Comparison of ENCODE assay signal across 10 cellular contexts in genomic region chr11:74462009-74462408, GRCh38. TPM values are rescaled to one million over a fixed set of nuclear protein-coding genes. Genes with fewer than 3 reads are reported as not detected.
DNase-seq lines count a peak whose midpoint lies in the region; ATAC-seq, FAIRE-seq and TF ChIP-seq lines count a peak whose summit lies in the region.
"Had no signal": no experiment of that assay in that cellular context is flagged by ENCODE, and none has a peak within 500 bp of the region (broad histone marks: within the 10 kb centered on the region; RNA-seq: fewer than 3 reads in every experiment).

No MANE protein-coding gene starts in this region.

- TF ChIP-seq RAD21 in K562 (CRISPR knock-in tag; conservative IDR thresholded peaks at IDR 0.05 in 1 of 2, IDR thresholded peaks at IDR 0.05 in 1 of 2) = peak in 1 of 2 experiments; percentile 18; a peak in 1 of 4 replicates

- H3K27me3 ChIP-seq in H9 (ENCODE audit: insufficient read depth, low read length) (no peaks in the 10 kb centered on the region), K562 (ENCODE audit: control insufficient read depth in 2 of 2, insufficient read depth in 2 of 2, low read length in 2 of 2) (no peaks in the 10 kb centered on the region)

- H4K5ac ChIP-seq in H9 (ENCODE audit: insufficient read length, low read depth, low read length) = no peak overlapping the region

- peaks cover 15% of the 10 kb centered on the region for H3K27me3 Mint-ChIP-seq in H9 (ENCODE audit: low read depth)
- peaks cover 25 to 28% of the 10 kb centered on the region in 2 donors for H3K27me3 Mint-ChIP-seq in stimulated activated naive B cell treated with anti-CD40 and anti-IgM and Interleukin-4, amounts not matched to agents 10 μg/mL and 1 μg/mL and 100 μg/mL, for 72 hours

- H2AFZ ChIP-seq in H9 (ENCODE audit: low read length) = no peak overlapping the region
- peak overlapping the region; percentile 84 for H2AFZ ChIP-seq in K562 (ENCODE audit: low read depth, low read length)

- no peak overlapping the region for H3K27ac ChIP-seq in H9 (ENCODE audit: insufficient read length, low read depth, low read length)
- peak overlapping the region; percentile 72 for H3K27ac ChIP-seq in K562 (ENCODE audit: extremely low read depth, low read depth, low read length)
- H3K27ac ChIP-seq in kidney (ENCODE audit: low read depth in 2 of 2, low read length in 2 of 2) = peak overlapping the region; percentile 27 to 56

- H4K20me1 ChIP-seq in H9 (ENCODE audit: control insufficient read depth, insufficient read depth, insufficient read length) = no peaks in the 10 kb centered on the region
- H4K20me1 ChIP-seq in K562 (replicated peaks; ENCODE audit: control insufficient read depth, insufficient read depth, low read length) = no peaks in the 10 kb centered on the region

- H3K4me3 Mint-ChIP-seq in H9 = no peak overlapping the region
- no peak overlapping the region for H3K4me3 Mint-ChIP-seq in stimulated activated naive B cell treated with anti-CD40 and anti-IgM and Interleukin-4, amounts not matched to agents 10 μg/mL and 1 μg/mL and 100 μg/mL, for 72 hours
- H3K4me3 Mint-ChIP-seq: T-helper 1 cell treated with Interleukin-12 subunit alpha and Interleukin-12 subunit beta and Interleukin-4 antibody, amounts not matched to agents 30 μg/mL and 1 μg/mL, for 36 hours had no signal

- H3K79me1 ChIP-seq in H9 (ENCODE audit: insufficient read depth, low read depth, low read length, poor library complexity, severe bottlenecking) = no peaks in the 10 kb centered on the region

- no peak overlapping the region for H2BK120ac ChIP-seq in H9 (ENCODE audit: low read depth, low read length, poor library complexity, severe bottlenecking)

- H2BK5ac ChIP-seq in H9 (ENCODE audit: insufficient read length, low read length) = no peak overlapping the region

- no peak overlapping the region for H4K91ac ChIP-seq in H9 (ENCODE audit: insufficient read length, low read depth, low read length)

- H3K14ac ChIP-seq in H9 (ENCODE audit: insufficient read depth, low read length) = no peak overlapping the region

- H2BK12ac ChIP-seq in H9 (ENCODE audit: insufficient read length, low read depth, low read length) = no peak overlapping the region

- no peaks in the 10 kb centered on the region; a peak in 2 of 7 replicates for H3K36me3 Mint-ChIP-seq in H9 (ENCODE audit: insufficient read depth in 1 of 3, low read depth in 3 of 3)
- no peaks in the 10 kb centered on the region for H3K36me3 Mint-ChIP-seq in stimulated activated naive B cell treated with anti-CD40 and anti-IgM and Interleukin-4, amounts not matched to agents 10 μg/mL and 1 μg/mL and 100 μg/mL, for 72 hours
- H3K36me3 Mint-ChIP-seq: naive B cell had no signal

- H2AK5ac ChIP-seq in H9 (ENCODE audit: insufficient read length, low read length) = no peak overlapping the region

- H4K8ac ChIP-seq in H9 (replicated peaks; ENCODE audit: insufficient read length, low read depth, low read length) = no peak overlapping the region

- peak overlapping the region; percentile 32 for H3K4me3 ChIP-seq in K562
- H3K4me3 ChIP-seq in kidney (ENCODE audit: low read length in 2 of 2) = peak overlapping the region; percentile 31 to 51
- H3K4me3 ChIP-seq in skeletal muscle cell (ENCODE audit: low read depth, low read length) = peak overlapping the region; percentile 11

- H2BK15ac ChIP-seq in H9 (ENCODE audit: low read depth, low read length) = no peak overlapping the region

- H3K36me3 ChIP-seq in K562 (ENCODE audit: control insufficient read depth, insufficient read depth, low read length) (peaks cover 2% of the 10 kb centered on the region; the same call in 1 of the 3 replicates), kidney (ENCODE audit: control insufficient read depth in 1 of 2, insufficient read depth in 2 of 2, low read length in 2 of 2) (peaks cover 7 to 21% of the 10 kb centered on the region in 2 donors)

- WGBS in H9 (ENCODE audit: extremely low coverage, insufficient read length, low lambda C conversion rate) = no CpG with 5 or more reads among the region's 2 CpGs
- WGBS in K562 (ENCODE audit: insufficient coverage, low coverage, missing lambda C conversion rate) = 31% methylated on average over 2 of the region's 2 CpGs

- H3K9me3 ChIP-seq in H9 (ENCODE audit: control insufficient read depth, low read depth, low read length) (no peaks in the 10 kb centered on the region), K562 (replicated peaks; ENCODE audit: control insufficient read depth, insufficient read depth, low read depth, low read length) (no peaks in the 10 kb centered on the region), kidney (ENCODE audit: control insufficient read depth in 1 of 2, low read length in 2 of 2) (no peaks in the 10 kb centered on the region)

- BruUV-seq in K562 (replicated peaks; lab: Mats Ljungman, UMichigan) = no TSS peak

- intact Hi-C loops in K562 (cut with micrococcal nuclease) (no loop called here), kidney (cut with DNase I) (no loop called here)

- CTCF ChIA-PET in K562 (lab: Yijun Ruan, JAX; ENCODE audit: low intra/inter-chr PET ratio) = interaction anchor here (0.6 kb wide), 1 partner anchor 103 kb away, joined by 4 read pairs; no protein-coding TSS in a partner anchor

- H3K18ac ChIP-seq in H9 (ENCODE audit: insufficient read length, low read depth, low read length) = no peak overlapping the region

- H3K23me2 ChIP-seq in H9 (ENCODE audit: insufficient read length, low read depth, low read length, poor library complexity, severe bottlenecking) = no peaks in the 10 kb centered on the region

- in situ Hi-C loops in K562 (cut with MboI) = loop anchor here (5.0 to 10.0 kb wide), 2 partner anchors 120 to 857 kb away; no protein-coding TSS in a partner anchor

- TF ChIP-seq EP300 in K562 (IDR thresholded peaks at IDR 0.05; ENCODE audit: low read length) = no peak

- no peak overlapping the region for H3T11ph ChIP-seq in H9 (ENCODE audit: low read length)

- H3K56ac ChIP-seq in H9 (ENCODE audit: insufficient read length, low read depth, low read length) = no peak overlapping the region

- H3K9ac ChIP-seq in H9 (ENCODE audit: extremely low read depth, insufficient read length, low read length) (no peak overlapping the region), K562 (ENCODE audit: insufficient read depth in 1 of 2, low read depth in 2 of 2, low read length in 2 of 2) (peak overlapping the region; percentile 67 to 84; a peak in 3 of 4 replicates), kidney (ENCODE audit: low read length in 2 of 2) (no peak overlapping the region)

- POLR2A ChIA-PET in K562 (lab: Yijun Ruan, JAX) = interaction anchor here (1.2 to 3.2 kb wide), 3 partner anchors 12 to 31 kb away, joined by 3 to 8 read pairs (median 5); no protein-coding TSS in a partner anchor

- no peak overlapping the region for H2BK20ac ChIP-seq in H9 (ENCODE audit: low read depth, low read length, poor library complexity, severe bottlenecking)

- TF ChIP-seq CTCF in H9 (conservative IDR thresholded peaks at IDR 0.05) = no peak
- TF ChIP-seq CTCF in K562 (IDR thresholded peaks at IDR 0.05 in 2 of 3, conservative IDR thresholded peaks at IDR 0.05 in 1 of 3; ENCODE audit: insufficient read depth in 2 of 3, low read depth in 1 of 3, low read length in 3 of 3) = no peak
- no peak for TF ChIP-seq CTCF in kidney (IDR thresholded peaks at IDR 0.05; ENCODE audit: borderline replicate concordance, extremely low read depth, insufficient read depth)

- H3K79me2 ChIP-seq in H9 (ENCODE audit: insufficient read depth, low read length) (no peaks in the 10 kb centered on the region), K562 (ENCODE audit: control insufficient read depth, insufficient read depth, low read length) (peaks cover 10% of the 10 kb centered on the region; the same call in 1 of the 3 replicates)

- H3K4me1 ChIP-seq in H9 (ENCODE audit: insufficient read depth, low read length) (no peaks in the 10 kb centered on the region), K562 (replicated peaks in 1 of 2; ENCODE audit: control insufficient read depth in 2 of 2, insufficient read depth in 2 of 2, low read length in 2 of 2) (peaks cover 37 to 52% of the 10 kb centered on the region in 2 experiments), kidney (ENCODE audit: control insufficient read depth in 1 of 2, insufficient read depth in 1 of 2, low read depth in 1 of 2, low read length in 2 of 2) (peaks cover 13 to 27% of the 10 kb centered on the region in 2 donors)

- H3K23ac ChIP-seq in H9 (ENCODE audit: insufficient read length, low read depth, low read length) = no peak overlapping the region

- ATAC-seq in K562 = peak; percentile 87
- ATAC-seq in HG03196 (IDR thresholded peaks at IDR 0.05; ENCODE audit: unreplicated experiment) = no peak
- no peak for ATAC-seq in GM19452 (IDR thresholded peaks at IDR 0.05; ENCODE audit: unreplicated experiment)
- ATAC-seq in stimulated activated naive B cell treated with anti-CD40 and anti-IgM and Interleukin-4, amounts not matched to agents 10 μg/mL and 1 μg/mL and 100 μg/mL, for 72 hours (replicated peaks) = no peak

- H3K4me2 ChIP-seq in H9 (ENCODE audit: insufficient read depth, insufficient read length, low read length) = no peak overlapping the region
- peak overlapping the region; percentile 67 for H3K4me2 ChIP-seq in K562 (ENCODE audit: insufficient read depth, low read length)

- peak overlapping the region in 2 of 3 experiments; percentile 77 to 88; a peak in 2 of 7 replicates for H3K27ac Mint-ChIP-seq in H9
- no peak overlapping the region for H3K27ac Mint-ChIP-seq in stimulated activated naive B cell treated with anti-CD40 and anti-IgM and Interleukin-4, amounts not matched to agents 10 μg/mL and 1 μg/mL and 100 μg/mL, for 72 hours
- H3K27ac Mint-ChIP-seq: naive B cell; T-helper 1 cell treated with Interleukin-12 subunit alpha and Interleukin-12 subunit beta and Interleukin-4 antibody, amounts not matched to agents 30 μg/mL and 1 μg/mL, for 36 hours had no signal

- H3K4ac ChIP-seq in H9 (ENCODE audit: low read depth, low read length) = no peak overlapping the region

- H3K9me3 Mint-ChIP-seq in H9 = no peaks in the 10 kb centered on the region
- no peaks in the 10 kb centered on the region for H3K9me3 Mint-ChIP-seq in stimulated activated naive B cell treated with anti-CD40 and anti-IgM and Interleukin-4, amounts not matched to agents 10 μg/mL and 1 μg/mL and 100 μg/mL, for 72 hours
- H3K9me3 Mint-ChIP-seq: T-helper 1 cell treated with Interleukin-12 subunit alpha and Interleukin-12 subunit beta and Interleukin-4 antibody, amounts not matched to agents 30 μg/mL and 1 μg/mL, for 36 hours had no signal

- DNase-seq in H9 (no peak), K562 (ENCODE audit: extremely low read depth in 1 of 4, low spot score in 3 of 4) (peak; percentile 58 to 84 (median 70)), kidney (peak; percentile 93), skeletal muscle cell (ENCODE audit: low read depth) (no peak), cerebellar cortex (ENCODE audit: low spot score) (no peak)
- no peak for DNase-seq in stimulated activated naive B cell treated with anti-CD40 and anti-IgM and Interleukin-4, amounts not matched to agents 10 μg/mL and 1 μg/mL and 100 μg/mL, for 72 hours
- DNase-seq: naive B cell had no signal

- peaks cover 15 to 23% of the 10 kb centered on the region in 2 experiments for H3K4me1 Mint-ChIP-seq in H9
- no peaks in the 10 kb centered on the region for H3K4me1 Mint-ChIP-seq in stimulated activated naive B cell treated with anti-CD40 and anti-IgM and Interleukin-4, amounts not matched to agents 10 μg/mL and 1 μg/mL and 100 μg/mL, for 72 hours

- no peaks in the 10 kb centered on the region for H3K9me1 ChIP-seq in K562 (ENCODE audit: control insufficient read depth, insufficient read depth, low read length)

- TF ChIP-seq POLR2A in K562 (conservative IDR thresholded peaks at IDR 0.05) = no peak

- FAIRE-seq in K562 (lab: Jason Lieb, UNC) = peak; percentile 56
- no peak for FAIRE-seq in kidney (lab: Jason Lieb, UNC)

RNA-seq across cellular contexts. Expression of gene KCNE3, which starts 5.3 kb away (rescaled TPM):
- total RNA-seq in H9 (2021) (4.9 and 5.6 TPM in 2 replicates), K562 (2014; rRNA removed) (6.8 and 7.2 TPM in 2 replicates), K562 (2014; rRNA removed; fragmentation: Illumina TruSeq; extraction: Trizol) (7.0 and 8.0 TPM in 2 replicates), K562 (2015; rRNA removed; fragmentation: Illumina TruSeq; extraction: Trizol) (5.2 and 5.7 TPM in 2 replicates), K562 (2021) (5.9 and 6.2 TPM in 2 replicates), kidney (19.2 TPM)
- total RNA-seq in K562 (2011; cell fraction: chromatin; rRNA removed; ENCODE audit: low replicate concordance) = 2.7 and 3.5 TPM in 2 replicates
- total RNA-seq in K562 (2011; cell fraction: nucleolus; rRNA removed) = 1.7 and 3.3 TPM in 2 replicates
- total RNA-seq in K562 (2011; cell fraction: nucleoplasm; rRNA removed) = 3.2 and 3.9 TPM in 2 replicates
- polyA plus RNA-seq in K562 (2011; rRNA removed) (2.0 and 2.4 TPM in 2 replicates), K562 (2014; fragmentation: Illumina TruSeq; extraction: Trizol) (7.9 and 8.4 TPM in 2 replicates), K562 (2014; fragmentation: Nextera tagmentation; extraction: Ambion mirVana) (1 to 10 TPM; 1.6 to 2.3 TPM), K562 (2014; rRNA removed) (8.7 and 9.9 TPM in 2 replicates), kidney (ENCODE audit: insufficient read depth, low read depth, low replicate concordance) (15.9 TPM)
- polyA plus RNA-seq in K562 (2011; cell fraction: cytosol; rRNA removed) = 1.8 and 3.4 TPM in 2 replicates
- polyA plus RNA-seq in K562 (2011; cell fraction: nucleus; rRNA removed) = 2.1 and 2.6 TPM in 2 replicates
- polyA plus RNA-seq in K562 (2012) = 6.7 and 11.4 TPM in 2 replicates
- polyA minus RNA-seq in K562 (2011; rRNA and poly(A)+ RNA removed) = 1.0 and 2.6 TPM in 2 replicates
- polyA minus RNA-seq in K562 (2011; cell fraction: cytosol; rRNA and poly(A)+ RNA removed) = 1.4 and 1.6 TPM in 2 replicates
- polyA minus RNA-seq in K562 (2011; cell fraction: nucleus; rRNA and poly(A)+ RNA removed) = 0.67 TPM in 2 replicates

RNA-seq across cellular contexts. Expression of gene LIPT2, which starts 31.5 kb away (rescaled TPM):
- total RNA-seq in H9 (2021) (7.1 and 8.2 TPM in 2 replicates), K562 (2014; rRNA removed) (4.5 and 5.5 TPM in 2 replicates), K562 (2014; rRNA removed; fragmentation: Illumina TruSeq; extraction: Trizol) (2.3 and 3.3 TPM in 2 replicates), K562 (2015; rRNA removed; fragmentation: Illumina TruSeq; extraction: Trizol) (3.6 and 4.7 TPM in 2 replicates), K562 (2021) (2.6 and 2.9 TPM in 2 replicates), kidney (4.0 TPM)
- 3.1 TPM in 1 of 2 replicates, not detected in the other for total RNA-seq in K562 (2011; cell fraction: chromatin; rRNA removed; ENCODE audit: low replicate concordance)
- 3.4 and 4.3 TPM in 2 replicates for total RNA-seq in K562 (2011; cell fraction: nucleolus; rRNA removed)
- total RNA-seq in K562 (2011; cell fraction: nucleoplasm; rRNA removed) = 3.1 and 3.6 TPM in 2 replicates
- polyA plus RNA-seq in K562 (2011; rRNA removed) (4.5 and 5.2 TPM in 2 replicates), K562 (2014; fragmentation: Illumina TruSeq; extraction: Trizol) (3.3 and 4.3 TPM in 2 replicates), K562 (2014; fragmentation: Nextera tagmentation; extraction: Ambion mirVana) (1 to 10 TPM in 1 of 2 experiments, under 1 TPM in 1; 1.00 to 1.4 TPM), K562 (2014; rRNA removed) (2.9 and 3.5 TPM in 2 replicates), kidney (ENCODE audit: insufficient read depth, low read depth, low replicate concordance) (8.9 TPM)
- 4.2 and 6.6 TPM in 2 replicates for polyA plus RNA-seq in K562 (2011; cell fraction: cytosol; rRNA removed)
- 1.4 and 3.0 TPM in 2 replicates for polyA plus RNA-seq in K562 (2011; cell fraction: nucleus; rRNA removed)
- 2.8 and 3.9 TPM in 2 replicates for polyA plus RNA-seq in K562 (2012)
- polyA minus RNA-seq in K562 (2011; rRNA and poly(A)+ RNA removed) = 3.7 and 3.9 TPM in 2 replicates
- 2.1 and 2.7 TPM in 2 replicates for polyA minus RNA-seq in K562 (2011; cell fraction: cytosol; rRNA and poly(A)+ RNA removed)
- 2.6 and 3.2 TPM in 2 replicates for polyA minus RNA-seq in K562 (2011; cell fraction: nucleus; rRNA and poly(A)+ RNA removed)

Comparison
In these comparisons a context has a peak if more than half of its experiments do, and no peak if none do; other contexts are left out.
1. DNase-seq: peak in K562 (4 of 4) and kidney (single experiment); none in H9 (single experiment), skeletal muscle cell (single experiment), cerebellar cortex (single experiment) and stimulated activated naive B cell treated with anti-CD40 and anti-IgM and Interleukin-4, amounts not matched to agents 10 μg/mL and 1 μg/mL and 100 μg/mL, for 72 hours (single experiment).
2. H3K9ac ChIP-seq: peak in K562 (2 of 2); none in H9 (single experiment) and kidney (0 of 2).
3. Peak in every context shown above with its lines, with median percentiles within 50 percentile points of each other: H3K4me3 ChIP-seq.